18 cellular contexts compared by ENCODE assay signal in genomic region chr10:74874649-74875048, GRCh38. TPM values are rescaled to one million over a fixed set of nuclear protein-coding genes. Genes with fewer than 3 reads are reported as not detected.
DNase-seq lines count a peak whose midpoint lies in the region; ATAC-seq, FAIRE-seq and TF ChIP-seq lines count a peak whose summit lies in the region.
"Had no signal": no experiment of that assay in that cellular context is flagged by ENCODE, and none has a peak within 500 bp of the region (broad histone marks: within the 10 kb centered on the region; RNA-seq: fewer than 3 reads in every experiment).

No MANE protein-coding gene starts in this region.

- in situ Hi-C loops in IMR-90 (cut with MboI; ENCODE audit: low sequenced_read_pairs) = no loop called here
- in situ Hi-C loops in K562 (cut with MboI) = no loop called here

- H3K9me1 ChIP-seq in IMR-90 (ENCODE audit: insufficient read depth, low read length) = peaks cover 15% of the 10 kb centered on the region
- no peaks in the 10 kb centered on the region for H3K9me1 ChIP-seq in K562 (ENCODE audit: control insufficient read depth, insufficient read depth, low read length)

- POLR2A ChIA-PET in activated CD4-positive, alpha-beta T cell treated with anti-CD3 and anti-CD28 coated beads, Interleukin-2, amount 10 ng/mL, durations not matched to agents 7 days and 5 days (lab: Charles Lee) = no interaction called here
- POLR2A ChIA-PET in IMR-90 (lab: Charles Lee; ENCODE audit: unreplicated experiment) (no interaction called here), K562 (lab: Yijun Ruan, JAX) (no interaction called here)

- CTCF ChIA-PET in activated CD4-positive, alpha-beta T cell treated with anti-CD3 and anti-CD28 coated beads, Interleukin-2, amount 10 ng/mL, durations not matched to agents 7 days and 5 days (lab: Charles Lee) = interaction anchor here (1.1 kb wide), 1 partner anchor 10 kb away, joined by 8 read pairs; no protein-coding TSS in a partner anchor
- CTCF ChIA-PET in IMR-90 (lab: Yijun Ruan, JAX) = no interaction called here
- CTCF ChIA-PET in K562 (lab: Yijun Ruan, JAX; ENCODE audit: low intra/inter-chr PET ratio) = no interaction called here

- H3K9ac ChIP-seq in IMR-90 (ENCODE audit: low read depth, low read length) (no peak overlapping the region), K562 (ENCODE audit: insufficient read depth in 1 of 2, low read depth in 2 of 2, low read length in 2 of 2) (no peak overlapping the region)
- H3K9ac ChIP-seq: KMS-11 had no signal

- H2BK15ac ChIP-seq in IMR-90 (ENCODE audit: low read depth, low read length) = peak overlapping the region; percentile 94; the same call in 1 of the 3 replicates

- H3K27me3 ChIP-seq in IMR-90 (ENCODE audit: control insufficient read depth, insufficient read depth, low read length) = no peaks in the 10 kb centered on the region
- no peaks in the 10 kb centered on the region for H3K27me3 ChIP-seq in K562 (ENCODE audit: control insufficient read depth in 2 of 2, insufficient read depth in 2 of 2, low read length in 2 of 2)

- 0 out of 2 replicates have a peak overlapping the region, but pooled peaks have one; percentile 18 for H3K23ac ChIP-seq in IMR-90 (ENCODE audit: low read depth, low read length)

- H2AK9ac ChIP-seq in IMR-90 (replicated peaks; ENCODE audit: low read depth, low read length, poor library complexity) = no peak overlapping the region

- no peak overlapping the region for H3K4me2 ChIP-seq in IMR-90 (ENCODE audit: low read depth, low read length)
- H3K4me2 ChIP-seq in K562 (ENCODE audit: insufficient read depth, low read length) = no peak overlapping the region
- H3K4me2 ChIP-seq: KMS-11 had no signal

- peaks cover 24% of the 10 kb centered on the region for H3K4me1 Mint-ChIP-seq in activated CD4-positive, alpha-beta T cell treated with anti-CD3 and anti-CD28 coated beads, Interleukin-2, amount 10 ng/mL, durations not matched to agents 7 days and 5 days

- H3K27ac Mint-ChIP-seq in activated CD4-positive, alpha-beta T cell treated with anti-CD3 and anti-CD28 coated beads, Interleukin-2, amount 10 ng/mL, durations not matched to agents 7 days and 5 days = peak overlapping the region; percentile 31
- H3K27ac Mint-ChIP-seq: CD8-positive, alpha-beta T cell had no signal

- TF ChIP-seq CTCF in IMR-90 (conservative IDR thresholded peaks at IDR 0.05; ENCODE audit: low read depth, low read length) (no peak), K562 (IDR thresholded peaks at IDR 0.05 in 2 of 3, conservative IDR thresholded peaks at IDR 0.05 in 1 of 3; ENCODE audit: insufficient read depth in 2 of 3, low read depth in 1 of 3, low read length in 3 of 3) (no peak)

- H3K36me3 ChIP-seq in IMR-90 (ENCODE audit: control insufficient read depth, insufficient read depth, low read length) = no peaks in the 10 kb centered on the region
- H3K36me3 ChIP-seq in K562 (ENCODE audit: control insufficient read depth, insufficient read depth, low read length) = no peaks in the 10 kb centered on the region

- ATAC-seq in IMR-90 (ENCODE audit: low read depth) (no peak), K562 (no peak), HG03196 (IDR thresholded peaks at IDR 0.05; ENCODE audit: unreplicated experiment) (no peak), GM19455 (IDR thresholded peaks at IDR 0.05; ENCODE audit: unreplicated experiment) (no peak)
- ATAC-seq: CD8-positive, alpha-beta T cell; HCT116 had no signal

- peak overlapping the region; percentile 34 for H3K4ac ChIP-seq in IMR-90 (ENCODE audit: low read depth, low read length)

- TF ChIP-seq POLR2A in IMR-90 (IDR thresholded peaks at IDR 0.05; ENCODE audit: low read depth, low read length) (no peak), K562 (conservative IDR thresholded peaks at IDR 0.05) (no peak)

- H3K36me3 Mint-ChIP-seq in activated CD4-positive, alpha-beta T cell treated with anti-CD3 and anti-CD28 coated beads, Interleukin-2, amount 10 ng/mL, durations not matched to agents 7 days and 5 days (ENCODE audit: low read depth) = peaks cover 2% of the 10 kb centered on the region

- no peaks in the 10 kb centered on the region for H3K27me3 Mint-ChIP-seq in activated CD4-positive, alpha-beta T cell treated with anti-CD3 and anti-CD28 coated beads, Interleukin-2, amount 10 ng/mL, durations not matched to agents 7 days and 5 days
- H3K27me3 Mint-ChIP-seq: IgD-negative memory B cell had no signal

- H2BK120ac ChIP-seq in IMR-90 (ENCODE audit: low read depth, low read length) = peak overlapping the region; percentile 20

- H2BK20ac ChIP-seq in IMR-90 (ENCODE audit: low read depth, low read length) = peak overlapping the region; percentile 67; the same call in 1 of the 2 replicates

- H3K56ac ChIP-seq in IMR-90 (ENCODE audit: extremely low read depth, insufficient read depth, low read length) = no peak overlapping the region

- no peaks in the 10 kb centered on the region for H3K9me3 Mint-ChIP-seq in activated CD4-positive, alpha-beta T cell treated with anti-CD3 and anti-CD28 coated beads, Interleukin-2, amount 10 ng/mL, durations not matched to agents 7 days and 5 days
- H3K9me3 Mint-ChIP-seq: CD14-positive monocyte; CD8-positive, alpha-beta T cell; IgD-negative memory B cell had no signal

- H2AFZ ChIP-seq in IMR-90 (replicated peaks; ENCODE audit: low read length, poor library complexity) (no peak overlapping the region), K562 (ENCODE audit: low read depth, low read length) (no peak overlapping the region)

- dilution Hi-C loops in IMR-90 (cut with HindIII; ENCODE audit: low sequenced_read_pairs, unreplicated experiment) = no loop called here

- H4K20me1 ChIP-seq in IMR-90 (ENCODE audit: insufficient read depth, low read length) (peaks cover 3% of the 10 kb centered on the region; the same call in 1 of the 2 replicates), K562 (replicated peaks; ENCODE audit: control insufficient read depth, insufficient read depth, low read length) (0 out of 2 replicates have a peak, but pooled peaks cover 10% of the 10 kb centered on the region)

- H3K79me2 ChIP-seq in K562 (ENCODE audit: control insufficient read depth, insufficient read depth, low read length) = no peaks in the 10 kb centered on the region

- no peak overlapping the region for H3K4me3 Mint-ChIP-seq in activated CD4-positive, alpha-beta T cell treated with anti-CD3 and anti-CD28 coated beads, Interleukin-2, amount 10 ng/mL, durations not matched to agents 7 days and 5 days
- H3K4me3 Mint-ChIP-seq: CD14-positive monocyte; CD8-positive, alpha-beta T cell had no signal

- peak overlapping the region; percentile 63; the same call in 1 of the 2 replicates for H2AK5ac ChIP-seq in IMR-90 (ENCODE audit: low read depth, low read length)

- intact Hi-C loops in IMR-90 (cut with micrococcal nuclease) (no loop called here), K562 (cut with micrococcal nuclease) (no loop called here)

- H3K4me3 ChIP-seq in IMR-90 (ENCODE audit: insufficient read depth, low read depth, low read length) = no peak overlapping the region
- H3K4me3 ChIP-seq in K562 = no peak overlapping the region

- H3K4me1 ChIP-seq in IMR-90 (ENCODE audit: control insufficient read depth, insufficient read depth, low read length) (peaks cover 31% of the 10 kb centered on the region), K562 (replicated peaks in 1 of 2; ENCODE audit: control insufficient read depth in 2 of 2, insufficient read depth in 2 of 2, low read length in 2 of 2) (no peaks in the 10 kb centered on the region)

- BruUV-seq in IMR-90 (replicated peaks; lab: Mats Ljungman, UMichigan) (no TSS peak), K562 (replicated peaks; lab: Mats Ljungman, UMichigan) (no TSS peak)

- peak overlapping the region in 1 of 2 experiments; percentile 70; a peak in 2 of 4 replicates for H4K8ac ChIP-seq in IMR-90 (ENCODE audit: low read depth in 2 of 2, low read length in 2 of 2)

- TF ChIP-seq EP300 in K562 (IDR thresholded peaks at IDR 0.05; ENCODE audit: low read length) = no peak

- peak; percentile 64 for FAIRE-seq in K562 (lab: Jason Lieb, UNC)
- FAIRE-seq: H54 had no signal

- TF ChIP-seq RAD21 in IMR-90 (IDR thresholded peaks at IDR 0.05; ENCODE audit: low read length) (no peak), K562 (CRISPR knock-in tag; conservative IDR thresholded peaks at IDR 0.05 in 1 of 2, IDR thresholded peaks at IDR 0.05 in 1 of 2) (no peak)

- no CpG with 5 or more reads among the region's 1 CpG for WGBS in IMR-90 (ENCODE audit: extremely low coverage in 2 of 2, insufficient read length in 1 of 2), 2 experiments
- 40% methylated on average over 1 of the region's 1 CpG for WGBS in K562 (ENCODE audit: insufficient coverage, low coverage, missing lambda C conversion rate)

- peaks cover 36 to 83% of the 10 kb centered on the region in 2 experiments for H3K79me1 ChIP-seq in IMR-90 (ENCODE audit: low read depth in 1 of 2, low read length in 2 of 2)

- peak overlapping the region; percentile 19; the same call in 1 of the 2 replicates for H4K5ac ChIP-seq in IMR-90 (ENCODE audit: low read depth, low read length)

- DNase-seq in activated CD4-positive, alpha-beta T cell treated with anti-CD3 and anti-CD28 coated beads, Interleukin-2, amount 10 ng/mL, durations not matched to agents 7 days and 5 days = no peak
- DNase-seq in activated CD4-positive, alpha-beta T cell treated with anti-CD3 and anti-CD28 coated beads for 1 hour = no peak
- DNase-seq in IMR-90 (no peak), K562 (ENCODE audit: extremely low read depth in 1 of 4, low spot score in 3 of 4) (no peak), nucleus accumbens (lab: John Stamatoyannopoulos, UW) (no peak)
- DNase-seq: 8988T; AML-193; Caco-2; CD8-positive, alpha-beta T cell; DND-41; GDM1 had no signal

- H2BK5ac ChIP-seq in IMR-90 (ENCODE audit: low read depth, low read length, poor library complexity, severe bottlenecking) = peak overlapping the region; percentile 94

- peak overlapping the region; percentile 77 for H4K91ac ChIP-seq in IMR-90 (ENCODE audit: insufficient read depth, low read depth, low read length)

- H3K14ac ChIP-seq in IMR-90 (replicated peaks; ENCODE audit: low read depth, low read length) = peak overlapping the region; percentile 26

- no peaks in the 10 kb centered on the region for H3K9me3 ChIP-seq in IMR-90 (ENCODE audit: control insufficient read depth, insufficient read depth, low read length)
- no peaks in the 10 kb centered on the region for H3K9me3 ChIP-seq in K562 (replicated peaks; ENCODE audit: control insufficient read depth, insufficient read depth, low read depth, low read length)
- H3K9me3 ChIP-seq: Caco-2 had no signal

- H3K27ac ChIP-seq in IMR-90 (ENCODE audit: insufficient read depth, low read length) (peak overlapping the region; percentile 50; the same call in 1 of the 2 replicates), K562 (ENCODE audit: extremely low read depth, low read depth, low read length) (no peak overlapping the region)
- H3K27ac ChIP-seq: KMS-11 had no signal

- peak overlapping the region; percentile 54 for H3K18ac ChIP-seq in IMR-90 (ENCODE audit: low read depth, low read length)

RNA-seq across cellular contexts. Expression of gene KAT6B, which starts 48.2 kb away (rescaled TPM):
- total RNA-seq in activated CD4-positive, alpha-beta T cell treated with anti-CD3 and anti-CD28 coated beads, Interleukin-2, amount 10 ng/mL, durations not matched to agents 7 days and 5 days = 10 to 100 TPM; 23.1 to 26.9 TPM
- total RNA-seq in IMR-90 (2012; rRNA removed) = 27.8 and 28.1 TPM in 2 replicates
- 8.1 and 8.8 TPM in 2 replicates for polyA plus RNA-seq in IMR-90 (2012; rRNA removed)
- 3.6 and 4.2 TPM in 2 replicates for polyA plus RNA-seq in IMR-90 (2012; cell fraction: cytosol; rRNA removed)
- polyA plus RNA-seq in IMR-90 (2012; cell fraction: nucleus; rRNA removed; ENCODE audit: low replicate concordance) = 9.0 and 13.6 TPM in 2 replicates
- 43.8 and 89.7 TPM in 2 replicates for total RNA-seq in K562 (2011; cell fraction: chromatin; rRNA removed; ENCODE audit: low replicate concordance)
- 22.2 and 24.9 TPM in 2 replicates for total RNA-seq in K562 (2011; cell fraction: nucleolus; rRNA removed)
- total RNA-seq in K562 (2011; cell fraction: nucleoplasm; rRNA removed) = 40.7 and 66.0 TPM in 2 replicates
- 6.8 and 8.0 TPM in 2 replicates for total RNA-seq in K562 (2014; rRNA removed)
- total RNA-seq in K562 (2014; rRNA removed; fragmentation: Illumina TruSeq; extraction: Trizol) = 8.2 and 9.3 TPM in 2 replicates
- 7.1 and 7.6 TPM in 2 replicates for total RNA-seq in K562 (2015; rRNA removed; fragmentation: Illumina TruSeq; extraction: Trizol)
- 9.0 and 10.2 TPM in 2 replicates for total RNA-seq in K562 (2021)
- polyA plus RNA-seq in K562 (2011; rRNA removed) = 2.6 and 2.7 TPM in 2 replicates
- 2.3 and 2.4 TPM in 2 replicates for polyA plus RNA-seq in K562 (2011; cell fraction: cytosol; rRNA removed)
- 6.2 and 7.4 TPM in 2 replicates for polyA plus RNA-seq in K562 (2011; cell fraction: nucleus; rRNA removed)
- 4.2 and 4.4 TPM in 2 replicates for polyA plus RNA-seq in K562 (2012)
- 7.7 and 9.2 TPM in 2 replicates for polyA plus RNA-seq in K562 (2014; fragmentation: Illumina TruSeq; extraction: Trizol)
- 1 to 10 TPM; 1.4 to 2.4 TPM for polyA plus RNA-seq in K562 (2014; fragmentation: Nextera tagmentation; extraction: Ambion mirVana)
- 4.5 and 4.8 TPM in 2 replicates for polyA plus RNA-seq in K562 (2014; rRNA removed)
- 13.2 and 17.8 TPM in 2 replicates for polyA minus RNA-seq in K562 (2011; rRNA and poly(A)+ RNA removed)
- polyA minus RNA-seq in K562 (2011; cell fraction: cytosol; rRNA and poly(A)+ RNA removed) = 4.6 and 4.7 TPM in 2 replicates
- 17.1 and 28.2 TPM in 2 replicates for polyA minus RNA-seq in K562 (2011; cell fraction: nucleus; rRNA and poly(A)+ RNA removed)
